Comparison of ENCODE assay signal across 9 cellular contexts in the genomic region with DNA sequence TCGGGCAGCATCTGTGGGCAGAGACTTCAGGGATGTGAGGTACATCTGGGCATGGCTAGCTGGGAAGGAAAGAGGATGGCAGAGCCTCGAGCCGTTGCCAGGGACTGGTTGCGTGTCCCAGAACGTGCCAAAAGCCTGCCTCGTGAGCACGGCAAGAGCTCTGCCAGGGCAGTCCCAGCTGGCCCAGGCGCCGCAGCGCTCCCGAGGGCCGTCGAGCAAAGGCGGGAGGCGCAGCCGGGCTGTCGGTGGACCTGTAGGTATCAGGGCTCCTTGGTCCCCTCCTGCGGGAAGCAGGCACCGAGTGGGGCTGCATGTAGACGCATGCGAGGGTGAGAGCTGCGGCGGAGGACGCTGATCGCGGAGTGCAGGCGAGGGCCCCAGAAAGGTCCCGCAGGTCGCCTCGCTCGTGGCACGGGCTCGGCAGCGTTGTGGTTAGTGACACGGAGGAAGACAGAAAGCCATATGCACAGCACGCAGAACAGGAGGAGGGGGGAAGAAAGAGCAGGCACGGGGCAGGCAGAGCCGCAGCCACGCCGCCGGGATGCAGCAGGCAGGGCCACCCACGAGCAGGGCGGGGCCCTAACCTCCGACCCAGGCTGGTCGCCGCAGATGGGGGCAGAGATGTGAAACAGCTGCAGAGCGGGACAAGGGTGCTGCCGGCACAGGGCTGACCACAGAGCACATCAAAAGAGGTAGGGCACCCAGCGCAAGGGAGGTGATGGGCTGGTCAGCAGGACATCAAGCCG. TPM values are rescaled to one million over a fixed set of nuclear protein-coding genes. Genes with fewer than 3 reads are reported as not detected.
DNase-seq lines count a peak whose midpoint lies in the region; ATAC-seq and TF ChIP-seq lines count a peak whose summit lies in the region.
"Had no signal": no experiment of that assay in that cellular context is flagged by ENCODE, and none has a peak within 500 bp of the region (broad histone marks: within the 10 kb centered on the region; RNA-seq: fewer than 3 reads in every experiment).

No MANE protein-coding gene starts in this region.

- no peak for TF ChIP-seq CTCF in left ventricle myocardium inferior (IDR thresholded peaks at IDR 0.05; ENCODE audit: borderline replicate concordance)
- no peak for TF ChIP-seq CTCF in GM13976 (IDR thresholded peaks at IDR 0.05; ENCODE audit: borderline replicate concordance, control extremely low read depth, extremely low read depth, insufficient read depth, missing control alignments)

- in situ Hi-C loops in GM13976 (cut with MboI; ENCODE audit: low sequenced_read_pairs, unreplicated experiment), result no loop called here

- DNase-seq in LHCN-M2 (ENCODE audit: low read depth) (peak; percentile 67), left ventricle myocardium inferior (peak; percentile 49), AML-193 (lab: John Stamatoyannopoulos, UW) (no peak), NOMO-1 treated with DMSO at 0.1 percent for 48 hours (lab: John Stamatoyannopoulos, UW; ENCODE audit: unreplicated experiment) (no peak), GM13976 (ENCODE audit: low spot score) (no peak)
- peak; percentile 29 to 37 for DNase-seq in activated T-helper 1 cell treated with anti-CD3 and anti-CD28 coated beads, Interleukin-2, amount 50 U/mL, for 16 hours (ENCODE audit: low read depth in 1 of 2, low spot score in 1 of 2)
- peak; percentile 52 for DNase-seq in stimulated activated CD8-positive, alpha-beta memory T cell treated with anti-CD3 and anti-CD28 coated beads, Interleukin-4, amount 100 ng/mL, for 48 hours
- DNase-seq: activated B cell treated with CpG ODN at 0.5 μM for 24 hours had no signal

- no peaks in the 10 kb centered on the region for H3K36me3 ChIP-seq in left ventricle myocardium inferior

- intact Hi-C loops in left ventricle myocardium inferior (cut with micrococcal nuclease), result no loop called here

- no peaks in the 10 kb centered on the region for H3K9me3 ChIP-seq in left ventricle myocardium inferior (replicated peaks)

- peaks cover 58% of the 10 kb centered on the region for H3K4me1 ChIP-seq in left ventricle myocardium inferior

- H3K4me3 ChIP-seq in left ventricle myocardium inferior, result peak overlapping the region; percentile 64

- no peak for ATAC-seq in HG03139 (IDR thresholded peaks at IDR 0.05; ENCODE audit: unreplicated experiment)

- H3K27me3 ChIP-seq in left ventricle myocardium inferior (ENCODE audit: low read depth), result peaks cover 37% of the 10 kb centered on the region

- H3K27ac ChIP-seq in left ventricle myocardium inferior (replicated peaks), result peak overlapping the region; percentile 89

RNA-seq across cellular contexts. Expression of gene LSP1, which starts 18.0 kb away (rescaled TPM):
- total RNA-seq in LHCN-M2 (2014; rRNA removed) (311 and 321 TPM in 2 replicates), left ventricle myocardium inferior (19.7 TPM)
- polyA plus RNA-seq in LHCN-M2 (2012), result 84.6 TPM

RNA-seq across cellular contexts. Expression of gene PRR33, which starts 20.8 kb away (rescaled TPM):
- total RNA-seq in LHCN-M2 (2014; rRNA removed), result under 0.01 TPM in 1 of 2 replicates, not detected in the other
- 1.5 TPM for polyA plus RNA-seq in LHCN-M2 (2012)
- total RNA-seq in left ventricle myocardium inferior, result 2.4 TPM

RNA-seq across cellular contexts. Expression of gene TNNI2, which starts 32.1 kb away (rescaled TPM):
- total RNA-seq in LHCN-M2 (2014; rRNA removed) (0.29 TPM in 1 of 2 replicates, not detected in the other), left ventricle myocardium inferior (not detected)
- polyA plus RNA-seq in LHCN-M2 (2012), result 0.10 TPM

RNA-seq across cellular contexts. Expression of gene SYT8, which starts 36.1 kb away (rescaled TPM):
- total RNA-seq in LHCN-M2 (2014; rRNA removed), result 0.13 and 0.17 TPM in 2 replicates
- polyA plus RNA-seq in LHCN-M2 (2012), result 0.18 TPM
- not detected for total RNA-seq in left ventricle myocardium inferior
- total RNA-seq: activated B cell treated with CpG ODN at 0.5 μM for 24 hours had no signal

RNA-seq across cellular contexts. Expression of gene TNNT3, which starts 48.6 kb away (rescaled TPM):
- total RNA-seq in LHCN-M2 (2014; rRNA removed) (1.9 TPM in 1 of 2 replicates, not detected in the other), left ventricle myocardium inferior (30.7 TPM)
- polyA plus RNA-seq in LHCN-M2 (2012), result 0.11 TPM

Comparison
In these comparisons a context has a peak if more than half of its experiments do, and no peak if none do; other contexts are left out.
1. DNase-seq: peak in LHCN-M2 (single experiment), activated T-helper 1 cell treated with anti-CD3 and anti-CD28 coated beads, Interleukin-2, amount 50 U/mL, for 16 hours (2 of 2), left ventricle myocardium inferior (single experiment) and stimulated activated CD8-positive, alpha-beta memory T cell treated with anti-CD3 and anti-CD28 coated beads, Interleukin-4, amount 100 ng/mL, for 48 hours (single experiment); none in AML-193 (0 of 2), NOMO-1 treated with DMSO at 0.1 percent for 48 hours (single experiment) and GM13976 (single experiment).
2. RNA of gene LSP1, which starts 18.0 kb away (total RNA-seq): 311 to 321 TPM in LHCN-M2; 19.7 TPM in left ventricle myocardium inferior (single experiment); every median in the first group is over 10 times any median in the second.